ENCODE assay signal across 8 cellular contexts in genomic region chr15:92809880-92810361, GRCh38.
DNase-seq lines count a peak whose midpoint lies in the region; ATAC-seq and TF ChIP-seq lines count a peak whose summit lies in the region.

No MANE protein-coding gene starts in this region.

- H3K9me3 ChIP-seq in Karpas-422 (ENCODE audit: low read length), result no peaks in the 10 kb centered on the region
- H3K9me3 ChIP-seq in fibroblast of lung (ENCODE audit: control insufficient read depth, insufficient read depth, low read depth, low read length), result no peaks in the 10 kb centered on the region

- CTCF ChIA-PET in activated CD4-positive, alpha-beta memory T cell treated with anti-CD3 and anti-CD28 coated beads for 36 hours (lab: Charles Lee), result interaction anchor here (1.0 to 5.3 kb wide), 17 partner anchors 9 to 208 kb away, joined by 3 to 79 read pairs (median 12); partner anchors contain the start of gene CHD2

- H3K27ac Mint-ChIP-seq in activated CD4-positive, alpha-beta memory T cell treated with anti-CD3 and anti-CD28 coated beads for 36 hours, result peak overlapping the region; percentile 99
- H3K27ac Mint-ChIP-seq in naive thymus-derived CD8-positive, alpha-beta T cell, result peak overlapping the region; percentile 92 to 99 (median 99)

- POLR2A ChIA-PET in activated CD4-positive, alpha-beta memory T cell treated with anti-CD3 and anti-CD28 coated beads for 36 hours (lab: Charles Lee), result interaction anchor here (0.6 to 7.1 kb wide), 20 partner anchors 11 to 214 kb away, joined by 3 to 295 read pairs (median 8); partner anchors contain the start of gene CHD2
- POLR2A ChIA-PET in naive thymus-derived CD8-positive, alpha-beta T cell (lab: Charles Lee), result interaction anchor here (0.9 to 14.5 kb wide), 15 partner anchors 10 to 124 kb away, joined by 3 to 681 read pairs (median 60); partner anchors contain the start of gene CHD2

- peaks cover 4% of the 10 kb centered on the region for H3K36me3 Mint-ChIP-seq in activated CD4-positive, alpha-beta memory T cell treated with anti-CD3 and anti-CD28 coated beads for 36 hours
- H3K36me3 Mint-ChIP-seq in naive thymus-derived CD8-positive, alpha-beta T cell, result no peaks in the 10 kb centered on the region

- no peaks in the 10 kb centered on the region for H3K36me3 ChIP-seq in Karpas-422 (ENCODE audit: insufficient read depth, low read length)
- H3K36me3 ChIP-seq in fibroblast of lung (ENCODE audit: control insufficient read depth, insufficient read depth, low read length), result no peaks in the 10 kb centered on the region

- H3K9ac ChIP-seq in Karpas-422 (ENCODE audit: low read length) (peak overlapping the region; percentile 91), fibroblast of lung (ENCODE audit: insufficient read depth, low read length) (peak overlapping the region; percentile 78)

- peak overlapping the region; percentile 97 for H3K4me2 ChIP-seq in Karpas-422 (ENCODE audit: low read depth, low read length, poor library complexity, severe bottlenecking)
- H3K4me2 ChIP-seq in fibroblast of lung (ENCODE audit: extremely low read depth, insufficient read depth, low read length), result peak overlapping the region; percentile 98

- H4K20me1 ChIP-seq in Karpas-422 (ENCODE audit: insufficient read depth, low read depth, low read length), result no peaks in the 10 kb centered on the region
- H4K20me1 ChIP-seq in fibroblast of lung (ENCODE audit: control insufficient read depth, extremely low read depth, insufficient read depth, low read length), result no peaks in the 10 kb centered on the region

- no peaks in the 10 kb centered on the region for H3K79me2 ChIP-seq in Karpas-422 (ENCODE audit: low read length)
- H3K79me2 ChIP-seq in fibroblast of lung (ENCODE audit: control insufficient read depth, insufficient read depth, low read length), result no peaks in the 10 kb centered on the region

- intact Hi-C loops in activated CD4-positive, alpha-beta memory T cell treated with anti-CD3 and anti-CD28 coated beads for 36 hours (cut with micrococcal nuclease), result loop anchor here (1.0 to 2.0 kb wide), 8 partner anchors 10 to 211 kb away; partner anchors contain the start of gene CHD2

- no peak for TF ChIP-seq CTCF in fibroblast of lung (conservative IDR thresholded peaks at IDR 0.05 in 1 of 2, IDR thresholded peaks at IDR 0.05 in 1 of 2; ENCODE audit: low read depth in 1 of 2, low read length in 2 of 2)

- DNase-seq in NCI-H1092 treated with DMSO at 0.1 percent for 48 hours (lab: John Stamatoyannopoulos, UW) (peak; percentile 78), NCI-H1092 (lab: John Stamatoyannopoulos, UW) (no peak), Karpas-422 (peak; percentile 92), fibroblast of lung (ENCODE audit: low read depth in 2 of 2) (peak; percentile 61 to 67)
- DNase-seq in activated CD4-positive, alpha-beta memory T cell treated with anti-CD3 and anti-CD28 coated beads for 36 hours, result peak; percentile 58
- DNase-seq in naive thymus-derived CD8-positive, alpha-beta T cell, result peak in 4 of 10 donors; percentile 41 to 70 (median 44)

- peak overlapping the region; percentile 95 for H3K4me3 Mint-ChIP-seq in activated CD4-positive, alpha-beta memory T cell treated with anti-CD3 and anti-CD28 coated beads for 36 hours
- H3K4me3 Mint-ChIP-seq in naive thymus-derived CD8-positive, alpha-beta T cell, result peak overlapping the region; percentile 82 to 96 (median 93)

- H3K27ac ChIP-seq in Karpas-422 (ENCODE audit: low read length), result peak overlapping the region; percentile 98
- peak overlapping the region; percentile 94 for H3K27ac ChIP-seq in fibroblast of lung (ENCODE audit: insufficient read depth, low read length)

- no peaks in the 10 kb centered on the region for H3K9me2 ChIP-seq in Karpas-422 (replicated peaks; ENCODE audit: insufficient read depth, low read length)

- H3K4me3 ChIP-seq in Karpas-422 (ENCODE audit: low read length) (peak overlapping the region; percentile 77), fibroblast of lung (replicated peaks in 1 of 4; ENCODE audit: control extremely low read depth in 1 of 4, insufficient read depth in 1 of 4, low read depth in 3 of 4, low read length in 4 of 4) (peak overlapping the region; percentile 45 to 78 (median 57))

- H2AFZ ChIP-seq in Karpas-422 (ENCODE audit: low read length), result peak overlapping the region; percentile 49; the same call in 1 of the 2 replicates
- H2AFZ ChIP-seq in fibroblast of lung (ENCODE audit: low read length), result no peak overlapping the region

- no peaks in the 10 kb centered on the region for H3K27me3 Mint-ChIP-seq in activated CD4-positive, alpha-beta memory T cell treated with anti-CD3 and anti-CD28 coated beads for 36 hours
- H3K27me3 Mint-ChIP-seq in naive thymus-derived CD8-positive, alpha-beta T cell, result no peaks in the 10 kb centered on the region

- H3K4me1 Mint-ChIP-seq in activated CD4-positive, alpha-beta memory T cell treated with anti-CD3 and anti-CD28 coated beads for 36 hours (ENCODE audit: low read depth), result peaks cover 44% of the 10 kb centered on the region
- peaks cover 13 to 58% (median 51%) of the 10 kb centered on the region in 4 donors for H3K4me1 Mint-ChIP-seq in naive thymus-derived CD8-positive, alpha-beta T cell

- H3K9me3 Mint-ChIP-seq in activated CD4-positive, alpha-beta memory T cell treated with anti-CD3 and anti-CD28 coated beads for 36 hours, result no peaks in the 10 kb centered on the region
- H3K9me3 Mint-ChIP-seq in naive thymus-derived CD8-positive, alpha-beta T cell, result no peaks in the 10 kb centered on the region

- H3K4me1 ChIP-seq in Karpas-422 (ENCODE audit: low read length), result peaks cover 36% of the 10 kb centered on the region
- H3K4me1 ChIP-seq in fibroblast of lung (ENCODE audit: control insufficient read depth, extremely low read depth, insufficient read depth, low read length), result peaks cover 3% of the 10 kb centered on the region

- no peaks in the 10 kb centered on the region for H3K27me3 ChIP-seq in Karpas-422 (ENCODE audit: low read length)
- H3K27me3 ChIP-seq in fibroblast of lung (ENCODE audit: control insufficient read depth, insufficient read depth, low read length), result no peaks in the 10 kb centered on the region

- no peak for ATAC-seq in naive thymus-derived CD8-positive, alpha-beta T cell
- no peak for ATAC-seq in HG03342 (IDR thresholded peaks at IDR 0.05; ENCODE audit: unreplicated experiment)
- no peak for ATAC-seq in HG02759 (IDR thresholded peaks at IDR 0.05; ENCODE audit: unreplicated experiment)
